Comparison of ENCODE assay signal across 14 cellular contexts in the genomic region with DNA sequence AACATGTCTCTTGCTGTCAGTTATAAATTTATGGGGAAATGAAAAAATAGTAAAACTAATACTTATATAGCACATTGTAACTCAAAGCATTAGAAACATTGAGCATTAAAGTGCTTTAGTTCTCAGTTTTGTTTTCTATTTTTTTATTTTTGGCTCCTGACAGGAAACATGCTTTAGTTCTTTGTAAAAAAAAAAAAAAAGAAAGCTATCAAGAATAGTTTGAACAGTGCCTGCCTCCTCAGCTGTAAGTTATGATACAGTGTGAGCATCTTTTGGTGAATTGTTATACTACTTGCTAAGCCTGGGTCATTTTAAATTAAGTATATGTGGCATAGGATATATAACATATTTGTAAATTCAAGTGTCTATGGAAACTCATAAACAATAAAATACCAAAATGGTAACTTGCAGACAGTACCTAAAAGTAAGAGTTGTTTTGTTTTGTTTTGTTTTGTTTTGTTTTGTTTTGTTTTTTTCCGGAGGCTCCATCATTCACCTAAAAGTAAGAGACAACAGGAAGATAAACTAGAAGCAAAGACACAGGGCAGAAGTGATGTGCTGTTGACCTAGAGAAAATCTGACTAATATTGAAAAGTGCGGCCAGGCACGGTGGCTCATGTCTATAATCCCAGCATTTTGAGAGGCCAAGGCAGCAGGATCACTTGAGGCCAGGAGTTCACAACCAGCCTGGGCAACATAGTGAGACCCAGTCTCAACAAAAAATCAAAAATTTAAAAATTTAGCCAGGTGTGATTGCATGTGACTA. TPM values are rescaled to one million over a fixed set of nuclear protein-coding genes. Genes with fewer than 3 reads are reported as not detected.
DNase-seq lines count a peak whose midpoint lies in the region; ATAC-seq and TF ChIP-seq lines count a peak whose summit lies in the region.
"Had no signal": no experiment of that assay in that cellular context is flagged by ENCODE, and none has a peak within 500 bp of the region (broad histone marks: within the 10 kb centered on the region; RNA-seq: fewer than 3 reads in every experiment).

No MANE protein-coding gene starts in this region.

- H3K9me3 ChIP-seq in prostate gland, result no peaks in the 10 kb centered on the region
- H3K9me3 ChIP-seq: gastrocnemius medialis had no signal

- no peak for TF ChIP-seq CTCF in GM06990 (IDR thresholded peaks at IDR 0.05; ENCODE audit: insufficient read depth, low read length, poor library complexity, severe bottlenecking)
- no peak for TF ChIP-seq CTCF in prostate gland (IDR thresholded peaks at IDR 0.05)

- no peak for TF ChIP-seq POLR2A in prostate gland (IDR thresholded peaks at IDR 0.05)

- DNase-seq in GM06990 (ENCODE audit: extremely low read depth, insufficient read length) (peak; percentile 62), NCI-H1417 (lab: John Stamatoyannopoulos, UW) (no peak), prostate gland (ENCODE audit: low spot score) (no peak), NCI-H69 (lab: John Stamatoyannopoulos, UW) (no peak), H4 (ENCODE audit: low spot score) (no peak)
- DNase-seq: activated CD8-positive, alpha-beta T cell treated with anti-CD3 and anti-CD28 coated beads, Interleukin-2, amount 10 ng/mL, durations not matched to agents 7 days and 5 days; endodermal cell; gastrocnemius medialis; HCEC 1CT; NCI-H524; stimulated activated CD4-positive, alpha-beta T cell treated with anti-CD3 and anti-CD28 coated beads, Interleukin-1b, Interleukin-23, amount 100 ng/mL, for 48 hours had no signal

- H3K27ac ChIP-seq in prostate gland, result no peak overlapping the region
- H3K27ac ChIP-seq: gastrocnemius medialis had no signal

- H3K36me3 ChIP-seq in GM06990 (ENCODE audit: control insufficient read depth, insufficient read depth, low read length) (no peaks in the 10 kb centered on the region), prostate gland (no peaks in the 10 kb centered on the region)
- H3K36me3 ChIP-seq: gastrocnemius medialis had no signal

- H3K4me3 ChIP-seq in GM06990 (replicated peaks; ENCODE audit: low read depth, low read length), result peak overlapping the region; percentile 50
- H3K4me3 ChIP-seq in prostate gland, result no peak overlapping the region
- H3K4me3 ChIP-seq: gastrocnemius medialis had no signal

- H3K4me1 ChIP-seq in prostate gland (replicated peaks), result no peaks in the 10 kb centered on the region
- H3K4me1 ChIP-seq: gastrocnemius medialis had no signal

- ATAC-seq in GM19043 (IDR thresholded peaks at IDR 0.05; ENCODE audit: low read depth, unreplicated experiment) (peak; percentile 32), HG02571 (IDR thresholded peaks at IDR 0.05; ENCODE audit: unreplicated experiment) (peak; percentile 50), HG03432 (IDR thresholded peaks at IDR 0.05; ENCODE audit: unreplicated experiment) (peak; percentile 48)
- ATAC-seq: activated CD8-positive, alpha-beta T cell treated with anti-CD3 and anti-CD28 coated beads, Interleukin-2, amount 10 ng/mL, durations not matched to agents 7 days and 5 days; gastrocnemius medialis had no signal

- 96% methylated on average over 3 of the region's 3 CpGs for WGBS in prostate gland

- H3K27me3 ChIP-seq in GM06990 (replicated peaks; ENCODE audit: control insufficient read depth, insufficient read depth, low read length), result no peaks in the 10 kb centered on the region
- H3K27me3 ChIP-seq in prostate gland (replicated peaks; ENCODE audit: insufficient read depth), result no peaks in the 10 kb centered on the region
- H3K27me3 ChIP-seq: gastrocnemius medialis had no signal

- intact Hi-C loops in prostate gland (cut with DNase I), result no loop called here

RNA-seq across cellular contexts. Expression of a gene that starts 5.4 kb away (rescaled TPM):
- total RNA-seq in prostate gland, result 10 to 100 TPM; 26.4 to 33.2 TPM
- 8.3 and 11.6 TPM in 2 replicates for total RNA-seq in H4 (2014; rRNA removed; shearing (Covaris generic))

RNA-seq across cellular contexts. Expression of a gene that starts 7.9 kb away (rescaled TPM):
- under 1 TPM in 1 of 2 donors, not detected in 1; 0.34 TPM for total RNA-seq in prostate gland
- not detected in 2 replicates for total RNA-seq in H4 (2014; rRNA removed; shearing (Covaris generic))
- total RNA-seq: endodermal cell, gastrocnemius medialis had no signal
